15 cellular contexts compared by ENCODE assay signal in genomic region chr20:37293301-37293943, GRCh38. TPM values are rescaled to one million over a fixed set of nuclear protein-coding genes. Genes with fewer than 3 reads are reported as not detected.
DNase-seq lines count a peak whose midpoint lies in the region; ATAC-seq and TF ChIP-seq lines count a peak whose summit lies in the region.
"Had no signal": no experiment of that assay in that cellular context is flagged by ENCODE, and none has a peak within 500 bp of the region (broad histone marks: within the 10 kb centered on the region; RNA-seq: fewer than 3 reads in every experiment).

No MANE protein-coding gene starts in this region.

- peak overlapping the region; percentile 40 for H2BK120ac ChIP-seq in trophoblast cell (ENCODE audit: insufficient read depth, low read length, poor library complexity)

- H3K18ac ChIP-seq in trophoblast cell (ENCODE audit: low read length): peak overlapping the region; percentile 38

- peak overlapping the region; percentile 22 for H3K14ac ChIP-seq in trophoblast cell (ENCODE audit: low read length)

- H4K91ac ChIP-seq in trophoblast cell (ENCODE audit: low read depth, low read length): peak overlapping the region; percentile 7

- peak overlapping the region; percentile 15 for H2BK5ac ChIP-seq in trophoblast cell (ENCODE audit: low read depth, low read length, poor library complexity)

- peaks cover 0 to 9% of the 10 kb centered on the region in 2 experiments for H3K36me3 ChIP-seq in trophoblast cell (ENCODE audit: control insufficient read depth in 1 of 2, insufficient read depth in 2 of 2, low read length in 2 of 2)
- no peaks in the 10 kb centered on the region for H3K36me3 ChIP-seq in aorta (ENCODE audit: control insufficient read depth in 1 of 2, insufficient read depth in 2 of 2, low read length in 1 of 2)

- H3K27ac ChIP-seq in trophoblast cell (ENCODE audit: low read depth, low read length) (peak overlapping the region; percentile 55), aorta (ENCODE audit: low read depth in 1 of 2, low read length in 2 of 2) (peak overlapping the region in 1 of 2 donors; percentile 52)

- peak overlapping the region in 1 of 2 donors; percentile 58 for H3K27ac Mint-ChIP-seq in natural killer cell
- no peak overlapping the region for H3K27ac Mint-ChIP-seq in natural killer cell treated with Interleukin-12 subunit alpha and Interleukin-12 subunit beta and Interleukin-15 and Interleukin-18, amount 100 ng/mL, for 72 hours
- no peak overlapping the region for H3K27ac Mint-ChIP-seq in endothelial cell (ENCODE audit: unreplicated experiment)
- H3K27ac Mint-ChIP-seq: activated T-helper 17 cell treated with anti-CD3 and anti-CD28 coated beads, Interleukin-2, amount 50 U/mL, for 72 hours; CD8-positive, alpha-beta T cell; stimulated activated memory B cell treated with anti-CD40 and anti-IgM and Interleukin-4, amounts not matched to agents 10 μg/mL and 1 μg/mL and 100 μg/mL, for 72 hours had no signal

- DNase-seq in natural killer cell (no peak), endothelial cell (ENCODE audit: low spot score) (no peak), trophoblast cell (no peak), aorta (no peak), GM10248 (ENCODE audit: extremely low spot score) (no peak)
- no peak for DNase-seq in natural killer cell treated with Interleukin-12 subunit alpha and Interleukin-12 subunit beta and Interleukin-15 and Interleukin-18, amount 100 ng/mL, for 72 hours (ENCODE audit: low spot score)
- no peak for DNase-seq in activated CD4-positive, CD25-positive, alpha-beta regulatory T cell treated with anti-CD3 and anti-CD28 coated beads, Interleukin-2, amount 50 U/mL, for 72 hours
- DNase-seq: activated CD8-positive, alpha-beta memory T cell treated with anti-CD3 and anti-CD28 coated beads for 24 hours; CD8-positive, alpha-beta T cell; NCI-H187; NCI-H510A treated with DMSO at 0.1 percent for 48 hours had no signal

- H3K4me2 ChIP-seq in trophoblast cell (ENCODE audit: low read length): no peak overlapping the region

- H3K9me3 ChIP-seq in trophoblast cell (ENCODE audit: insufficient read depth, low read depth, low read length) (no peaks in the 10 kb centered on the region), aorta (ENCODE audit: control insufficient read depth, low read length) (no peaks in the 10 kb centered on the region)

- no peak for TF ChIP-seq CTCF in natural killer cell (IDR thresholded peaks at IDR 0.05)
- TF ChIP-seq CTCF in endothelial cell (IDR thresholded peaks at IDR 0.05; ENCODE audit: unreplicated experiment): no peak
- no peak for TF ChIP-seq CTCF in GM10248 (IDR thresholded peaks at IDR 0.05; ENCODE audit: control extremely low read depth, extremely low read depth, low read depth, missing control alignments)

- H2BK12ac ChIP-seq in trophoblast cell (ENCODE audit: low read length): peak overlapping the region; percentile 64

- CTCF ChIA-PET in GM10248 (lab: Yijun Ruan, JAX): interaction anchor here (1.2 to 1.6 kb wide), 2 partner anchors 10 to 92 kb away, joined by 3 to 4 read pairs; no protein-coding TSS in a partner anchor

- WGBS in trophoblast cell (ENCODE audit: extremely low coverage, insufficient coverage, insufficient read length): no CpG with 5 or more reads among the region's 11 CpGs
- 95 to 98% methylated on average over 11 of the region's 11 CpGs for WGBS in aorta, 2 donors

- H2AFZ ChIP-seq in trophoblast cell (ENCODE audit: insufficient read depth, low read length, poor library complexity): no peak overlapping the region

- intact Hi-C loops in natural killer cell (cut with micrococcal nuclease): no loop called here
- intact Hi-C loops in aorta (cut with DNase I): no loop called here

- no peak overlapping the region for H4K12ac ChIP-seq in trophoblast cell (ENCODE audit: low read depth, low read length)

- peaks cover 6% of the 10 kb centered on the region for H3K79me2 ChIP-seq in trophoblast cell (ENCODE audit: control insufficient read depth, insufficient read depth, low read length, poor library complexity)

- H3K36me3 Mint-ChIP-seq in natural killer cell: peaks cover 8% of the 10 kb centered on the region
- H3K36me3 Mint-ChIP-seq in natural killer cell treated with Interleukin-12 subunit alpha and Interleukin-12 subunit beta and Interleukin-15 and Interleukin-18, amount 100 ng/mL, for 72 hours: peaks cover 21% of the 10 kb centered on the region
- peaks cover 17% of the 10 kb centered on the region for H3K36me3 Mint-ChIP-seq in endothelial cell (ENCODE audit: low read depth, unreplicated experiment)

- ATAC-seq in natural killer cell (no peak), GM21515 (IDR thresholded peaks at IDR 0.05; ENCODE audit: unreplicated experiment) (no peak), aorta (ENCODE audit: low FRiP score) (no peak)
- no peak for ATAC-seq in natural killer cell treated with Interleukin-12 subunit alpha and Interleukin-12 subunit beta and Interleukin-15 and Interleukin-18, amount 100 ng/mL, for 72 hours
- ATAC-seq: activated T-helper 17 cell treated with anti-CD3 and anti-CD28 coated beads, Interleukin-2, amount 50 U/mL, for 72 hours; CD8-positive, alpha-beta T cell; stimulated activated memory B cell treated with anti-CD40 and anti-IgM and Interleukin-4, amounts not matched to agents 10 μg/mL and 1 μg/mL and 100 μg/mL, for 72 hours had no signal

- peak overlapping the region; percentile 1 for H4K8ac ChIP-seq in trophoblast cell (ENCODE audit: low read depth, low read length)

- H3K4ac ChIP-seq in trophoblast cell (ENCODE audit: low read depth, low read length): no peak overlapping the region

- H3K27me3 Mint-ChIP-seq in natural killer cell (ENCODE audit: low read depth in 2 of 2): no peaks in the 10 kb centered on the region
- H3K27me3 Mint-ChIP-seq in natural killer cell treated with Interleukin-12 subunit alpha and Interleukin-12 subunit beta and Interleukin-15 and Interleukin-18, amount 100 ng/mL, for 72 hours: no peaks in the 10 kb centered on the region
- peaks cover 2% of the 10 kb centered on the region for H3K27me3 Mint-ChIP-seq in endothelial cell (ENCODE audit: unreplicated experiment)
- H3K27me3 Mint-ChIP-seq: activated T-helper 17 cell treated with anti-CD3 and anti-CD28 coated beads, Interleukin-2, amount 50 U/mL, for 72 hours; stimulated activated memory B cell treated with anti-CD40 and anti-IgM and Interleukin-4, amounts not matched to agents 10 μg/mL and 1 μg/mL and 100 μg/mL, for 72 hours had no signal

- H3K4me3 Mint-ChIP-seq in natural killer cell: peak overlapping the region; percentile 5
- H3K4me3 Mint-ChIP-seq in natural killer cell treated with Interleukin-12 subunit alpha and Interleukin-12 subunit beta and Interleukin-15 and Interleukin-18, amount 100 ng/mL, for 72 hours: no peak overlapping the region
- H3K4me3 Mint-ChIP-seq in endothelial cell (ENCODE audit: unreplicated experiment): peak overlapping the region; percentile 76
- H3K4me3 Mint-ChIP-seq: activated T-helper 17 cell treated with anti-CD3 and anti-CD28 coated beads, Interleukin-2, amount 50 U/mL, for 72 hours; CD8-positive, alpha-beta T cell; stimulated activated memory B cell treated with anti-CD40 and anti-IgM and Interleukin-4, amounts not matched to agents 10 μg/mL and 1 μg/mL and 100 μg/mL, for 72 hours had no signal

- peaks cover 17 to 22% of the 10 kb centered on the region in 2 experiments for H3K4me1 ChIP-seq in trophoblast cell (ENCODE audit: control insufficient read depth in 1 of 2, insufficient read depth in 2 of 2, low read length in 2 of 2)
- peaks cover 0 to 5% of the 10 kb centered on the region in 2 donors for H3K4me1 ChIP-seq in aorta (ENCODE audit: control insufficient read depth in 1 of 2, insufficient read depth in 2 of 2, low read length in 2 of 2)

- H3K4me1 Mint-ChIP-seq in natural killer cell (peaks cover 40 to 52% of the 10 kb centered on the region in 2 donors), endothelial cell (ENCODE audit: unreplicated experiment) (peaks cover 17% of the 10 kb centered on the region)
- H3K4me1 Mint-ChIP-seq in natural killer cell treated with Interleukin-12 subunit alpha and Interleukin-12 subunit beta and Interleukin-15 and Interleukin-18, amount 100 ng/mL, for 72 hours (ENCODE audit: low read depth in 2 of 2): peaks cover 40 to 41% of the 10 kb centered on the region in 2 donors

- POLR2A ChIA-PET in GM10248 (lab: Yijun Ruan, JAX): no interaction called here

- no peak overlapping the region for H3K23ac ChIP-seq in trophoblast cell (ENCODE audit: low read length)

- H3K9ac ChIP-seq in trophoblast cell (ENCODE audit: low read length): no peak overlapping the region

- peaks cover 25% of the 10 kb centered on the region for H3K79me1 ChIP-seq in trophoblast cell (ENCODE audit: low read length)

- peak overlapping the region; percentile 21 for H2AK5ac ChIP-seq in trophoblast cell (ENCODE audit: low read length)

- H3K9me3 Mint-ChIP-seq in natural killer cell (peaks cover 3% of the 10 kb centered on the region in 2 donors), endothelial cell (ENCODE audit: unreplicated experiment) (no peaks in the 10 kb centered on the region)
- peaks cover 2% of the 10 kb centered on the region for H3K9me3 Mint-ChIP-seq in natural killer cell treated with Interleukin-12 subunit alpha and Interleukin-12 subunit beta and Interleukin-15 and Interleukin-18, amount 100 ng/mL, for 72 hours
- H3K9me3 Mint-ChIP-seq: activated T-helper 17 cell treated with anti-CD3 and anti-CD28 coated beads, Interleukin-2, amount 50 U/mL, for 72 hours had no signal

- H3K27me3 ChIP-seq in trophoblast cell (ENCODE audit: insufficient read depth, low read length) (no peaks in the 10 kb centered on the region), aorta (ENCODE audit: control insufficient read depth in 1 of 2, insufficient read depth in 2 of 2, low read length in 1 of 2) (no peaks in the 10 kb centered on the region)

- no peak overlapping the region for H3K4me3 ChIP-seq in trophoblast cell (ENCODE audit: low read depth, low read length)
- no peak overlapping the region for H3K4me3 ChIP-seq in aorta (ENCODE audit: low read length in 2 of 2)

RNA-seq across cellular contexts. Expression of gene MANBAL, which starts 4.0 kb away (rescaled TPM):
- total RNA-seq in natural killer cell (1 to 10 TPM; 5.1 to 7.9 (median 6.4) TPM), endothelial cell (ENCODE audit: unreplicated experiment) (35.6 TPM), aorta (10 to 100 TPM; 47.1 to 59.3 TPM)
- total RNA-seq in natural killer cell treated with Interleukin-12 subunit alpha and Interleukin-12 subunit beta and Interleukin-15 and Interleukin-18, amount 100 ng/mL, for 72 hours: 10 to 100 TPM; 12.7 to 14.4 TPM
- 61.2 and 63.9 TPM in 2 replicates for polyA plus RNA-seq in trophoblast cell (2013)
- 10 to 100 TPM; 61.1 to 86.8 TPM for polyA plus RNA-seq in aorta

RNA-seq across cellular contexts. Expression of gene GHRH, which starts 31.8 kb away (rescaled TPM):
- total RNA-seq in natural killer cell (not detected), endothelial cell (ENCODE audit: unreplicated experiment) (not detected), aorta (not detected)
- total RNA-seq in natural killer cell treated with Interleukin-12 subunit alpha and Interleukin-12 subunit beta and Interleukin-15 and Interleukin-18, amount 100 ng/mL, for 72 hours: not detected
- 0.11 and 0.19 TPM in 2 replicates for polyA plus RNA-seq in trophoblast cell (2013)
- not detected for polyA plus RNA-seq in aorta
- total RNA-seq: activated T-helper 17 cell treated with anti-CD3 and anti-CD28 coated beads, Interleukin-2, amount 50 U/mL, for 72 hours; CD8-positive, alpha-beta T cell; liver had no signal
- polyA plus RNA-seq: liver had no signal

RNA-seq across cellular contexts. Expression of gene SRC, which starts 52.5 kb away (rescaled TPM):
- total RNA-seq in natural killer cell (10 to 100 TPM in 2 of 3 donors, 1 to 10 TPM in 1; 2.3 to 15.6 (median 10.5) TPM), endothelial cell (ENCODE audit: unreplicated experiment) (60.8 TPM), aorta (10 to 100 TPM; 51.3 to 72.4 TPM)
- 1 to 10 TPM; 6.8 to 8.6 TPM for total RNA-seq in natural killer cell treated with Interleukin-12 subunit alpha and Interleukin-12 subunit beta and Interleukin-15 and Interleukin-18, amount 100 ng/mL, for 72 hours
- 188 and 198 TPM in 2 replicates for polyA plus RNA-seq in trophoblast cell (2013)
- 10 to 100 TPM; 16.7 to 31.1 TPM for polyA plus RNA-seq in aorta
